21 cellular contexts compared by ENCODE assay signal in the genomic region with DNA sequence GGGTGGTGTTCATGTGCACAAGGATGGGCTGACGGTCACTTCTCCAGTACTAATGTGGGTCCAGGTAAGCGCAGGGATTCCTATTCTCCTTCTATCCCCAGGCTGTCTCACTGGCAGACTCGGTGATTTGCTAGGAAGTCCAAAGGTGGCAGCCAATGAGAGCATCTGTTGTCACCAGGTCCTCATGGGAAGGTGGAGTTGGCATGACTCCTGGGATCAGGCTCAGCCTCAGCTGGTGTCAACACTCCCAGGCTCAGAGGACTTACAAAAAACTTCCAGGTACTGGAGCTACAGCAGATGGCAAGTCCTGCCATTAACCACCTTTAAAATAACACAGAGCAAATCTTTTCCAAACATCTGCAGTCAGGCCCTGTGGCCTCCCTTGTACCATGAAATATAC.
"Had no signal": no experiment of that assay in that cellular context is flagged by ENCODE, and none has a peak within 500 bp of the region (broad histone marks: within the 10 kb centered on the region; RNA-seq: fewer than 3 reads in every experiment).

No MANE protein-coding gene starts in this region.

- H3K36me3 Mint-ChIP-seq: memory B cell; naive B cell; natural killer cell treated with Interleukin-12 subunit alpha and Interleukin-12 subunit beta and Interleukin-15 and Interleukin-18, amount 100 ng/mL, for 72 hours had no signal

- H3K27me3 Mint-ChIP-seq: memory B cell; naive B cell; natural killer cell treated with Interleukin-12 subunit alpha and Interleukin-12 subunit beta and Interleukin-15 and Interleukin-18, amount 100 ng/mL, for 72 hours; stimulated activated naive B cell treated with anti-CD40 and anti-IgM and Interleukin-4, amounts not matched to agents 10 μg/mL and 1 μg/mL and 100 μg/mL, for 72 hours; stimulated activated naive CD8-positive, alpha-beta T cell treated with anti-CD3 and anti-CD28 coated beads, Interleukin-15, Interleukin-2, amounts not matched to agents 100 ng/mL and 50 ng/mL, for 24 hours had no signal

- H3K36me3 ChIP-seq: neural progenitor cell, prostate gland, thoracic aorta had no signal

- ATAC-seq: mucosa of descending colon; natural killer cell treated with Interleukin-12 subunit alpha and Interleukin-12 subunit beta and Interleukin-15 and Interleukin-18, amount 100 ng/mL, for 72 hours; right cardiac atrium; stimulated activated naive B cell treated with anti-CD40 and anti-IgM and Interleukin-4, amounts not matched to agents 10 μg/mL and 1 μg/mL and 100 μg/mL, for 72 hours had no signal

- H3K4me1 ChIP-seq: neural progenitor cell, parathyroid adenoma, prostate gland, tibial nerve, upper lobe of left lung had no signal

- DNase-seq: dorsolateral prefrontal cortex; effector CD4-positive, alpha-beta T cell; head of caudate nucleus; mucosa of descending colon; naive B cell; right cardiac atrium; stimulated activated CD4-positive, alpha-beta T cell treated with anti-CD3 and anti-CD28 coated beads, Interleukin-15, amount 100 ng/mL, for 24 hours; stimulated activated CD4-positive, alpha-beta T cell treated with anti-CD3 and anti-CD28 coated beads, Interleukin-2, amount 100 ng/mL, for 48 hours; stimulated activated naive B cell treated with anti-CD40 and anti-IgM and Interleukin-4, amounts not matched to agents 10 μg/mL and 1 μg/mL and 100 μg/mL, for 72 hours; upper lobe of left lung had no signal

- H3K27ac Mint-ChIP-seq: memory B cell; mesothelial cell of epicardium; naive B cell; natural killer cell treated with Interleukin-12 subunit alpha and Interleukin-12 subunit beta and Interleukin-15 and Interleukin-18, amount 100 ng/mL, for 72 hours; neural progenitor cell; stimulated activated naive B cell treated with anti-CD40 and anti-IgM and Interleukin-4, amounts not matched to agents 10 μg/mL and 1 μg/mL and 100 μg/mL, for 72 hours; stimulated activated naive CD8-positive, alpha-beta T cell treated with anti-CD3 and anti-CD28 coated beads, Interleukin-15, Interleukin-2, amounts not matched to agents 100 ng/mL and 50 ng/mL, for 24 hours had no signal

- H3K27me3 ChIP-seq: dorsolateral prefrontal cortex, neural progenitor cell, tibial nerve, upper lobe of left lung had no signal

- H3K27ac ChIP-seq: dorsolateral prefrontal cortex, neural progenitor cell, parathyroid adenoma, prostate gland, skin epidermis, thoracic aorta, tibial nerve, upper lobe of left lung had no signal

- H3K4me3 Mint-ChIP-seq: memory B cell; mesothelial cell of epicardium; naive B cell; natural killer cell treated with Interleukin-12 subunit alpha and Interleukin-12 subunit beta and Interleukin-15 and Interleukin-18, amount 100 ng/mL, for 72 hours; neural progenitor cell; stimulated activated naive B cell treated with anti-CD40 and anti-IgM and Interleukin-4, amounts not matched to agents 10 μg/mL and 1 μg/mL and 100 μg/mL, for 72 hours; stimulated activated naive CD8-positive, alpha-beta T cell treated with anti-CD3 and anti-CD28 coated beads, Interleukin-15, Interleukin-2, amounts not matched to agents 100 ng/mL and 50 ng/mL, for 24 hours had no signal

- H3K9me3 ChIP-seq: mucosa of descending colon, prostate gland, thoracic aorta, tibial nerve, upper lobe of left lung had no signal

- H3K4me3 ChIP-seq: dorsolateral prefrontal cortex, lung, mucosa of descending colon, neural progenitor cell, prostate gland, skin epidermis, thoracic aorta, tibial nerve, upper lobe of left lung had no signal

- H3K9me3 Mint-ChIP-seq: memory B cell; naive B cell; natural killer cell treated with Interleukin-12 subunit alpha and Interleukin-12 subunit beta and Interleukin-15 and Interleukin-18, amount 100 ng/mL, for 72 hours; neural progenitor cell; stimulated activated naive B cell treated with anti-CD40 and anti-IgM and Interleukin-4, amounts not matched to agents 10 μg/mL and 1 μg/mL and 100 μg/mL, for 72 hours; stimulated activated naive CD8-positive, alpha-beta T cell treated with anti-CD3 and anti-CD28 coated beads, Interleukin-15, Interleukin-2, amounts not matched to agents 100 ng/mL and 50 ng/mL, for 24 hours had no signal

- H3K4me1 Mint-ChIP-seq: memory B cell; mesothelial cell of epicardium; naive B cell; neural progenitor cell; stimulated activated naive B cell treated with anti-CD40 and anti-IgM and Interleukin-4, amounts not matched to agents 10 μg/mL and 1 μg/mL and 100 μg/mL, for 72 hours had no signal
